Comparison of ENCODE assay signal across 20 cellular contexts in genomic region chr18:27922780-27923179, GRCh38.
DNase-seq lines count a peak whose midpoint lies in the region; ATAC-seq and TF ChIP-seq lines count a peak whose summit lies in the region.
"Had no signal": no experiment of that assay in that cellular context is flagged by ENCODE, and none has a peak within 500 bp of the region (broad histone marks: within the 10 kb centered on the region; RNA-seq: fewer than 3 reads in every experiment).

No MANE protein-coding gene starts in this region.

- no TSS peak for BruUV-seq in Calu3 (replicated peaks; lab: Mats Ljungman, UMichigan)

- TF ChIP-seq CTCF in Calu3 (IDR thresholded peaks at IDR 0.05; ENCODE audit: unreplicated experiment) = no peak
- TF ChIP-seq CTCF in RWPE2 (IDR thresholded peaks at IDR 0.05; ENCODE audit: poor library complexity, severe bottlenecking) = no peak
- no peak for TF ChIP-seq CTCF in osteocyte (IDR thresholded peaks at IDR 0.05)
- no peak for TF ChIP-seq CTCF in gastroesophageal sphincter (IDR thresholded peaks at IDR 0.05)

- H3K4me3 Mint-ChIP-seq in Calu3 (ENCODE audit: low read depth, unreplicated experiment) (no peak overlapping the region), osteocyte (ENCODE audit: unreplicated experiment) (no peak overlapping the region)
- no peak overlapping the region for H3K4me3 Mint-ChIP-seq in activated T-helper 17 cell treated with anti-CD3 and anti-CD28 coated beads, Interleukin-2, amount 50 U/mL, for 72 hours
- H3K4me3 Mint-ChIP-seq: activated CD8-positive, alpha-beta T cell treated with anti-CD3 and anti-CD28 coated beads, Interleukin-2, amount 10 ng/mL, durations not matched to agents 7 days and 5 days; CD8-positive, alpha-beta memory T cell had no signal

- CTCF ChIA-PET in Calu3 (lab: Charles Lee) = no interaction called here

- no peak for DNase-seq in Calu3
- no peak for DNase-seq in RWPE2 (ENCODE audit: low spot score)
- DNase-seq in foreskin melanocyte = peak; percentile 26
- no peak for DNase-seq in osteocyte (ENCODE audit: extremely low spot score, unreplicated experiment)
- no peak for DNase-seq in ureter (ENCODE audit: low spot score)
- DNase-seq: activated CD8-positive, alpha-beta T cell treated with anti-CD3 and anti-CD28 coated beads, Interleukin-2, amount 10 ng/mL, durations not matched to agents 7 days and 5 days; activated effector memory CD4-positive, alpha-beta T cell treated with anti-CD3 and anti-CD28 coated beads, Interleukin-2, amount 50 U/mL, for 16 hours; BE2C; CD8-positive, alpha-beta memory T cell; cerebellar nuclear complex; DMS153; NCI-H1105; NCI-H1930; NCI-H446; NCI-H82; stomach; tibial artery had no signal

- H3K36me3 ChIP-seq in RWPE2 (ENCODE audit: low read depth) (no peaks in the 10 kb centered on the region), gastroesophageal sphincter (no peaks in the 10 kb centered on the region)
- H3K36me3 ChIP-seq: BE2C, stomach, tibial artery had no signal

- TF ChIP-seq EP300 in gastroesophageal sphincter (IDR thresholded peaks at IDR 0.05) = no peak

- peaks cover 14% of the 10 kb centered on the region for H3K4me1 Mint-ChIP-seq in Calu3 (ENCODE audit: low read depth, unreplicated experiment)
- peaks cover 20% of the 10 kb centered on the region for H3K4me1 Mint-ChIP-seq in osteocyte (ENCODE audit: unreplicated experiment)
- H3K4me1 Mint-ChIP-seq in activated T-helper 17 cell treated with anti-CD3 and anti-CD28 coated beads, Interleukin-2, amount 50 U/mL, for 72 hours = no peaks in the 10 kb centered on the region
- H3K4me1 Mint-ChIP-seq: CD8-positive, alpha-beta memory T cell had no signal

- peak overlapping the region; percentile 96 for H3K27ac Mint-ChIP-seq in Calu3 (ENCODE audit: unreplicated experiment)
- peak overlapping the region; percentile 85 for H3K27ac Mint-ChIP-seq in osteocyte (ENCODE audit: unreplicated experiment)
- no peak overlapping the region for H3K27ac Mint-ChIP-seq in activated T-helper 17 cell treated with anti-CD3 and anti-CD28 coated beads, Interleukin-2, amount 50 U/mL, for 72 hours
- H3K27ac Mint-ChIP-seq: activated CD8-positive, alpha-beta T cell treated with anti-CD3 and anti-CD28 coated beads, Interleukin-2, amount 10 ng/mL, durations not matched to agents 7 days and 5 days; CD8-positive, alpha-beta memory T cell had no signal

- H3K9me3 ChIP-seq in RWPE2 (ENCODE audit: severe bottlenecking) (no peaks in the 10 kb centered on the region), gastroesophageal sphincter (no peaks in the 10 kb centered on the region)
- H3K9me3 ChIP-seq: BE2C, stomach, tibial artery had no signal

- H3K27me3 ChIP-seq in RWPE2 (ENCODE audit: insufficient read depth, poor library complexity, severe bottlenecking) = no peaks in the 10 kb centered on the region
- H3K27me3 ChIP-seq in gastroesophageal sphincter = no peaks in the 10 kb centered on the region
- H3K27me3 ChIP-seq: BE2C, stomach, tibial artery had no signal

- H3K9me3 Mint-ChIP-seq in Calu3 (ENCODE audit: low read depth, unreplicated experiment) = no peaks in the 10 kb centered on the region
- peaks cover 5% of the 10 kb centered on the region for H3K9me3 Mint-ChIP-seq in osteocyte (ENCODE audit: unreplicated experiment)
- H3K9me3 Mint-ChIP-seq in activated T-helper 17 cell treated with anti-CD3 and anti-CD28 coated beads, Interleukin-2, amount 50 U/mL, for 72 hours = peaks cover 6% of the 10 kb centered on the region

- peaks cover 13% of the 10 kb centered on the region for H3K36me3 Mint-ChIP-seq in Calu3 (ENCODE audit: insufficient read depth, unreplicated experiment)
- H3K36me3 Mint-ChIP-seq in osteocyte (ENCODE audit: unreplicated experiment) = no peaks in the 10 kb centered on the region
- no peaks in the 10 kb centered on the region for H3K36me3 Mint-ChIP-seq in activated T-helper 17 cell treated with anti-CD3 and anti-CD28 coated beads, Interleukin-2, amount 50 U/mL, for 72 hours (ENCODE audit: low read depth)
- H3K36me3 Mint-ChIP-seq: CD8-positive, alpha-beta memory T cell had no signal

- TF ChIP-seq POLR2A in gastroesophageal sphincter (IDR thresholded peaks at IDR 0.05) = no peak

- 72 to 85% methylated on average over 5 of the region's 5 CpGs for WGBS in gastroesophageal sphincter (ENCODE audit: low coverage in 1 of 2), 2 donors

- H3K4me1 ChIP-seq in RWPE2 (ENCODE audit: insufficient read depth, poor library complexity, severe bottlenecking) (no peaks in the 10 kb centered on the region), gastroesophageal sphincter (no peaks in the 10 kb centered on the region)
- H3K4me1 ChIP-seq: BE2C, tibial artery had no signal

- H3K4me3 ChIP-seq in RWPE2 (ENCODE audit: severe bottlenecking) (no peak overlapping the region), gastroesophageal sphincter (no peak overlapping the region)
- H3K4me3 ChIP-seq: tibial artery had no signal

- H3K27me3 Mint-ChIP-seq in Calu3 (ENCODE audit: unreplicated experiment) (no peaks in the 10 kb centered on the region), osteocyte (ENCODE audit: unreplicated experiment) (no peaks in the 10 kb centered on the region)
- H3K27me3 Mint-ChIP-seq in activated T-helper 17 cell treated with anti-CD3 and anti-CD28 coated beads, Interleukin-2, amount 50 U/mL, for 72 hours = no peaks in the 10 kb centered on the region
- H3K27me3 Mint-ChIP-seq: CD8-positive, alpha-beta memory T cell had no signal

- intact Hi-C loops in Calu3 (cut with micrococcal nuclease; ENCODE audit: unreplicated experiment) = loop anchor here (5.0 kb wide), 1 partner anchor 185 kb away; no protein-coding TSS in a partner anchor

- no peak for ATAC-seq in RWPE2 (ENCODE audit: low read depth)
- ATAC-seq in HG03342 (IDR thresholded peaks at IDR 0.05; ENCODE audit: unreplicated experiment) = no peak
- no peak for ATAC-seq in activated T-helper 17 cell treated with anti-CD3 and anti-CD28 coated beads, Interleukin-2, amount 50 U/mL, for 72 hours (replicated peaks)
- ATAC-seq in gastroesophageal sphincter = no peak
- ATAC-seq: activated CD8-positive, alpha-beta T cell treated with anti-CD3 and anti-CD28 coated beads, Interleukin-2, amount 10 ng/mL, durations not matched to agents 7 days and 5 days had no signal

- H3K27ac ChIP-seq in RWPE2 (ENCODE audit: poor library complexity, severe bottlenecking) = peak overlapping the region; percentile 56
- H3K27ac ChIP-seq in gastroesophageal sphincter = no peak overlapping the region
- H3K27ac ChIP-seq: stomach, tibial artery had no signal
